Comparison of ENCODE assay signal across 1 cellular context in genomic region chr2:39099311-39099710, GRCh38.
A peak's percentile ranks its signal among the peaks of the same experiment; 100 is the strongest.
TF ChIP-seq lines count a peak whose summit lies in the region.

No MANE protein-coding gene starts in this region.

TF ChIP-seq in IMR-90, 13 proteins besides CTCF, POLR2A, EP300 and RAD21:
- TF ChIP-seq ELK1 (IDR thresholded peaks at IDR 0.05; ENCODE audit: borderline replicate concordance, low read depth, low read length) (no peak), MAFK (IDR thresholded peaks at IDR 0.05; ENCODE audit: low read depth, low read length) (no peak), MXI1 (IDR thresholded peaks at IDR 0.05; ENCODE audit: borderline replicate concordance, low read depth, low read length) (no peak), RCOR1 (IDR thresholded peaks at IDR 0.05; ENCODE audit: insufficient replicate concordance, low read length) (no peak), SMC3 (IDR thresholded peaks at IDR 0.05; ENCODE audit: low read depth, low read length) (no peak), NFE2L2 (IDR thresholded peaks at IDR 0.05; ENCODE audit: low read depth, low read length) (no peak), USF2 (IDR thresholded peaks at IDR 0.05; ENCODE audit: low read depth, low read length) (no peak), CEBPB (IDR thresholded peaks at IDR 0.05; ENCODE audit: low read depth, low read length) (peak; percentile 85)
